Comparison of ENCODE assay signal across 5 cellular contexts in genomic region chr15:30435878-30436277, GRCh38. TPM values are rescaled to one million over a fixed set of nuclear protein-coding genes. Genes with fewer than 3 reads are reported as not detected.
"Had no signal": no experiment of that assay in that cellular context is flagged by ENCODE, and none has a peak within 500 bp of the region (broad histone marks: within the 10 kb centered on the region; RNA-seq: fewer than 3 reads in every experiment).

No MANE protein-coding gene starts in this region.

RNA-seq across cellular contexts. Expression of gene CHRFAM7A, which starts 42.5 kb away (rescaled TPM):
- total RNA-seq: activated B cell treated with CpG ODN at 0.5 μM for 24 hours; activated CD4-positive, alpha-beta T cell treated with anti-CD3 and anti-CD28 coated beads, Interleukin-2, amount 10 ng/mL, durations not matched to agents 24 days and 14 days; activated naive CD4-positive, alpha-beta T cell treated with anti-CD3 and anti-CD28 coated beads for 36 hours; activated T-helper 1 cell treated with anti-CD3 and anti-CD28 coated beads, Interleukin-12 subunit alpha, Interleukin-12 subunit beta, Interleukin-2, Interleukin-4 antibody, amounts not matched to agents 30 ng/mL and 10 ng/mL and 1 ng/mL, durations not matched to agents 14 hours and 24 hours and 36 hours; activated T-helper 17 cell treated with anti-CD3 and anti-CD28 coated beads, Interleukin-2, amount 50 U/mL, for 72 hours had no signal
